Comparison of ENCODE assay signal across 6 cellular contexts in the genomic region with DNA sequence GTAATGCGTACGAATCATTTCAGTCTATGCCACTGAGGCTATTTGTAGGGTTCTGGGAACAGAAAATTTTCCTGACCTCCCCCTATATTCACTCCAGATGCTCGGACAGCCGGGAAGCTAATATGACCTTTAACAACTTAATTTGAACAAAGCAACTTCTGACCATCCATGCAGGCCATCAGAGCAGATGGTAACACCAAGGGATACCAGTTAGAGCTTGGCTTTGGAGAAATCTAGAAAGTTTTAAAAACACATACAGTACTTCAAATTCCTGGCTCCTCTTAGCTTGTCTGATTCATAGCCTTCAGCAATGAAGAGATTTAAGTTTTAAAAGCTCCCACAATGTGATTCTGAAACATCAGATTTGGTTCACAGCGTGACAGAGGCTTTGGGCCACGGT.
"Had no signal": no experiment of that assay in that cellular context is flagged by ENCODE, and none has a peak within 500 bp of the region (broad histone marks: within the 10 kb centered on the region; RNA-seq: fewer than 3 reads in every experiment).

No MANE protein-coding gene starts in this region.

- H3K27ac Mint-ChIP-seq: GM23338, H9 had no signal

- ATAC-seq: GM23338, K562 had no signal

- H3K4me3 Mint-ChIP-seq: GM23338, H9 had no signal

- H3K4me3 ChIP-seq: GM23338, K562 had no signal

- DNase-seq: H9, HCEC 1CT, IMR-90, KG1 had no signal
